In the genomic region with DNA sequence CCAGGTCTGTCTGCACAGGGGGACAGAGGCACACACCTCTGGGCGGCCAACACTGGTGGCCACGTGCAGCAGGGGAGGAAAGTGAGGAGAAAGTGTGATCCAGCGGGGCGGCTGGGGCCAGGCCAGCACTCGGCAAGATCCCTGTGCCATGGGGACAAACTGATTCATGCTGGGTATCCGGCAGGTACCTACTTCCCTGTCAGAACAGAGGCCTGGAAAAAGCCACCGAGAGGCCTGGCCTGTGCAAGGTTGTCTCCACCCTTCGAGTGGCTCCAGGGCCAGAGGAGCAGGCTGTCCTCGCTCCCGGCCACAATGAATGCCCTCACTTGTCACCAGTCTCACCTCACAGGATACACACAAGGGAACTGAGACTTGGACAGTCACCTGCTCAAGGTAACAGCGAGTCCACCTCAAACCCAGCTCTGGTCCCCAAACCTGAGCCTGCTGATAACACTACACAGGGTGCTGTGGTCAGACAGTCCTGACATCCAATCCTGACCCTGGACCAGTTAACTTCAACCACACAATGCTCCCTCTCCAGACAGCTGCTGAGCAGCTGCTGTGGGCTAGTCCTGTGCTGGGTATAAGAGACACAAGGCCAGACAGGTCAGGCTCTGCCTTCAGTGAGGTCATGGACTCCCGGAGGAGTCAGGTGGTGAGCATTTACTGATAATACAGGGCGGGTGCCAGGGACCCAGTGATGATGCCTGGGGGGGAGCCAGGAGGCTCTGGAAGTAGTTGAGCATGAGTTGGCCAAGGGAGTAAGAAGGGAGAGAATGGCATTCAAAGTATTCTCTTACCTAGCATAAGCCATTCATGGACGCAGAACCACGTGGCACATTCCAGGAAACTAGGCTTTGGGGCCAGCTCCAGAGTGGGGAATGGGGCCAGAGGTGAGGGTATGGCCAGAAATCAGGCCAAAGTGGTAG, we compare ENCODE assay signal across 10 cellular contexts. TPM values are rescaled to one million over a fixed set of nuclear protein-coding genes. Genes with fewer than 3 reads are reported as not detected.
DNase-seq lines count a peak whose midpoint lies in the region; ATAC-seq, FAIRE-seq and TF ChIP-seq lines count a peak whose summit lies in the region.
"Had no signal": no experiment of that assay in that cellular context is flagged by ENCODE, and none has a peak within 500 bp of the region (broad histone marks: within the 10 kb centered on the region; RNA-seq: fewer than 3 reads in every experiment).

No MANE protein-coding gene starts in this region.

- 73 to 79% (median 78%) methylated on average over 15 of the region's 15 CpGs for WGBS in psoas muscle, 3 donors

- H3K4me3 Mint-ChIP-seq in Calu3 (ENCODE audit: low read depth, unreplicated experiment) (no peak overlapping the region), osteocyte (ENCODE audit: unreplicated experiment) (no peak overlapping the region)

- no peaks in the 10 kb centered on the region for H3K9me3 ChIP-seq in psoas muscle
- H3K9me3 ChIP-seq: heart left ventricle, SK-N-SH had no signal

- H3K27ac ChIP-seq in psoas muscle: peak overlapping the region; percentile 75

- BruUV-seq in Calu3 (replicated peaks; lab: Mats Ljungman, UMichigan): no TSS peak

- H3K27ac Mint-ChIP-seq in Calu3 (ENCODE audit: unreplicated experiment): peak overlapping the region; percentile 97
- H3K27ac Mint-ChIP-seq in osteocyte (ENCODE audit: unreplicated experiment): no peak overlapping the region

- peaks cover 32% of the 10 kb centered on the region for H3K36me3 Mint-ChIP-seq in Calu3 (ENCODE audit: insufficient read depth, unreplicated experiment)
- peaks cover 13% of the 10 kb centered on the region for H3K36me3 Mint-ChIP-seq in osteocyte (ENCODE audit: unreplicated experiment)

- H3K9me3 Mint-ChIP-seq in Calu3 (ENCODE audit: low read depth, unreplicated experiment): peaks cover 4% of the 10 kb centered on the region
- H3K9me3 Mint-ChIP-seq in osteocyte (ENCODE audit: unreplicated experiment): no peaks in the 10 kb centered on the region

- H3K27me3 Mint-ChIP-seq in Calu3 (ENCODE audit: unreplicated experiment) (no peaks in the 10 kb centered on the region), osteocyte (ENCODE audit: unreplicated experiment) (no peaks in the 10 kb centered on the region)

- H3K4me3 ChIP-seq in psoas muscle: no peak overlapping the region
- H3K4me3 ChIP-seq: heart left ventricle had no signal

- H3K4me1 Mint-ChIP-seq in Calu3 (ENCODE audit: low read depth, unreplicated experiment) (peaks cover 55% of the 10 kb centered on the region), osteocyte (ENCODE audit: unreplicated experiment) (peaks cover 58% of the 10 kb centered on the region)

- FAIRE-seq in RCC 7860 (lab: Jason Lieb, UNC): peak; percentile 85

- intact Hi-C loops in Calu3 (cut with micrococcal nuclease; ENCODE audit: unreplicated experiment) (loop anchor here (5.0 to 10.0 kb wide), 2 partner anchors 41 to 63 kb away; a partner anchor contains a TSS), psoas muscle (cut with DNase I) (no loop called here)

- H3K36me3 ChIP-seq in psoas muscle (ENCODE audit: insufficient read depth in 1 of 2, low read depth in 1 of 2): peaks cover 0 to 8% of the 10 kb centered on the region in 2 donors

- DNase-seq in Calu3 (peak; percentile 69), RCC 7860 (ENCODE audit: low spot score) (peak; percentile 92), psoas muscle (peak in 1 of 2 donors; percentile 44), osteocyte (ENCODE audit: extremely low spot score, unreplicated experiment) (no peak)
- DNase-seq in activated CD4-positive, CD25-positive, alpha-beta regulatory T cell (lab: John Stamatoyannopoulos, UW): no peak
- DNase-seq: SK-N-SH had no signal

- CTCF ChIA-PET in Calu3 (lab: Charles Lee): interaction anchor here (1.1 to 1.5 kb wide), 2 partner anchors 19 to 23 kb away, joined by 4 to 5 read pairs; no protein-coding TSS in a partner anchor

- H3K27me3 ChIP-seq in psoas muscle (ENCODE audit: insufficient read depth in 3 of 3, low read length in 2 of 3): no peaks in the 10 kb centered on the region
- H3K27me3 ChIP-seq: heart left ventricle had no signal

- TF ChIP-seq CTCF in Calu3 (IDR thresholded peaks at IDR 0.05; ENCODE audit: unreplicated experiment) (no peak), psoas muscle (IDR thresholded peaks at IDR 0.05) (no peak), osteocyte (IDR thresholded peaks at IDR 0.05) (no peak)

- peaks cover 77% of the 10 kb centered on the region for H3K4me1 ChIP-seq in psoas muscle

- ATAC-seq in esophagus mucosa (peak; percentile 15), psoas muscle (peak in 3 of 4 donors; percentile 21 to 59 (median 41)), HG03432 (IDR thresholded peaks at IDR 0.05; ENCODE audit: unreplicated experiment) (no peak), HG02884 (IDR thresholded peaks at IDR 0.05; ENCODE audit: unreplicated experiment) (no peak)

RNA-seq across cellular contexts. Expression of a gene that starts 53.0 kb away (rescaled TPM):
- 60.7 and 63.8 TPM in 2 replicates for total RNA-seq in Calu3 (2022)
- 22.0 TPM for total RNA-seq in esophagus mucosa
- total RNA-seq in psoas muscle: 10 to 100 TPM; 20.0 to 24.3 (median 23.7) TPM
- polyA plus RNA-seq in psoas muscle: 10 to 100 TPM; 19.9 to 23.0 (median 20.5) TPM
- 44.5 and 45.3 TPM in 2 replicates for total RNA-seq in osteocyte

Comparison
In these comparisons a context has a peak if more than half of its experiments do, and no peak if none do; other contexts are left out.
1. DNase-seq: peak in Calu3 (single experiment) and RCC 7860 (single experiment); none in osteocyte (single experiment) and activated CD4-positive, CD25-positive, alpha-beta regulatory T cell (0 of 4).
2. ATAC-seq: peak in esophagus mucosa (single experiment) and psoas muscle (3 of 4); none in HG03432 (single experiment) and HG02884 (single experiment).